In genomic region chr10:28532509-28533314, GRCh38 we compare ENCODE assay signal across 1 cellular context.
TF ChIP-seq lines count a peak whose summit lies in the region.

Gene WAC (plus strand): TSS chr10:28533118. CDS start chr10:28533580, 462 bp downstream.

TF ChIP-seq in HCT116, 20 proteins besides CTCF, POLR2A, EP300 and RAD21 (continued from another document):
- TF ChIP-seq ZBTB33 (IDR thresholded peaks at IDR 0.05; ENCODE audit: extremely low read depth, insufficient replicate concordance, low read length) (peak; percentile 64), ZNF274 (IDR thresholded peaks at IDR 0.05; ENCODE audit: low read depth, low read length) (no peak), YY1 (IDR thresholded peaks at IDR 0.05; ENCODE audit: extremely low read depth, insufficient replicate concordance, low read depth, low read length) (peak; percentile 85), FOSL1 (IDR thresholded peaks at IDR 0.05; ENCODE audit: low read depth) (no peak), POLR2AphosphoS5 (IDR thresholded peaks at IDR 0.05; ENCODE audit: low read depth, low read length) (peak; percentile 52), EZH2 (IDR thresholded peaks at IDR 0.05) (no peak), ATF3 (IDR thresholded peaks at IDR 0.05) (no peak), EZH2phosphoT487 (IDR thresholded peaks at IDR 0.05; ENCODE audit: borderline replicate concordance) (no peak), ZFX (IDR thresholded peaks at IDR 0.05) (peak; percentile 89), MAX (IDR thresholded peaks at IDR 0.05) (peak; percentile 52), ELF1 (IDR thresholded peaks at IDR 0.05; ENCODE audit: borderline replicate concordance, low read depth) (peak; percentile 69), CBX3 (IDR thresholded peaks at IDR 0.05; ENCODE audit: low read depth) (no peak), TCF7L2 (IDR thresholded peaks at IDR 0.05; ENCODE audit: borderline replicate concordance, extremely low read depth, insufficient read depth, insufficient read length) (no peak), EGR1 (IDR thresholded peaks at IDR 0.05; ENCODE audit: low read depth) (no peak), SIN3A (IDR thresholded peaks at IDR 0.05; ENCODE audit: low read depth) (peak; percentile 67), JUND (IDR thresholded peaks at IDR 0.05) (no peak)
